ENCODE assay signal across 8 cellular contexts in genomic region chr15:62059108-62059817, GRCh38. TPM values are rescaled to one million over a fixed set of nuclear protein-coding genes. Genes with fewer than 3 reads are reported as not detected.
A peak's percentile ranks its signal among the peaks of the same experiment; 100 is the strongest.
DNase-seq lines count a peak whose midpoint lies in the region; ATAC-seq and TF ChIP-seq lines count a peak whose summit lies in the region.

No MANE protein-coding gene starts in this region.

- peaks cover 5% of the 10 kb centered on the region for H3K79me1 ChIP-seq in mesenchymal stem cell (replicated peaks; ENCODE audit: low read length, poor library complexity, severe bottlenecking)

- WGBS in mesenchymal stem cell = 20% methylated on average over 9 of the region's 13 CpGs

- peak overlapping the region; percentile 90 to 100 (median 96) for H3K4me3 Mint-ChIP-seq in CD4-positive, alpha-beta memory T cell
- H3K4me3 Mint-ChIP-seq in brain = peak overlapping the region; percentile 94 to 98 (median 97)

- no peaks in the 10 kb centered on the region for H3K27me3 Mint-ChIP-seq in CD4-positive, alpha-beta memory T cell
- H3K27me3 Mint-ChIP-seq in brain = peaks cover 43% of the 10 kb centered on the region

- POLR2A ChIA-PET in CD4-positive, alpha-beta memory T cell (lab: Charles Lee; ENCODE audit: partially characterized antibody) = interaction anchor here (0.7 to 2.4 kb wide), 4 partner anchors 9 to 32 kb away, joined by 4 to 12 read pairs (median 7); no protein-coding TSS in a partner anchor

- peaks cover 7 to 17% of the 10 kb centered on the region in 2 donors for H3K36me3 Mint-ChIP-seq in CD4-positive, alpha-beta memory T cell
- peaks cover 20% of the 10 kb centered on the region for H3K36me3 Mint-ChIP-seq in brain

- H3K36me3 ChIP-seq in CD4-positive, alpha-beta memory T cell (ENCODE audit: insufficient read depth, low read length) = no peaks in the 10 kb centered on the region
- H3K36me3 ChIP-seq in mesenchymal stem cell (ENCODE audit: control insufficient read depth in 1 of 2, insufficient read depth in 2 of 2, low read depth in 1 of 2, low read length in 2 of 2) = no peaks in the 10 kb centered on the region

- H2BK120ac ChIP-seq in mesenchymal stem cell (ENCODE audit: low read depth, low read length) = no peak overlapping the region

- H3K9me3 Mint-ChIP-seq in CD4-positive, alpha-beta memory T cell = no peaks in the 10 kb centered on the region
- H3K9me3 Mint-ChIP-seq in brain = peaks cover 0 to 3% (median 0%) of the 10 kb centered on the region in 5 experiments

- no peak for TF ChIP-seq CTCF in LNCaP clone FGC (IDR thresholded peaks at IDR 0.05; ENCODE audit: control insufficient read depth, extremely low read depth, insufficient read depth)
- no peak for TF ChIP-seq CTCF in brain (conservative IDR thresholded peaks at IDR 0.05)

- no peak overlapping the region for H3K4ac ChIP-seq in mesenchymal stem cell (ENCODE audit: low read depth in 1 of 2, low read length in 2 of 2)

- no peak overlapping the region for H2AK5ac ChIP-seq in mesenchymal stem cell (ENCODE audit: low read length, severe bottlenecking)

- peaks cover 48% of the 10 kb centered on the region for H3K4me1 ChIP-seq in CD4-positive, alpha-beta memory T cell (ENCODE audit: insufficient read depth, low read length)
- peaks cover 5% of the 10 kb centered on the region for H3K4me1 ChIP-seq in mesenchymal stem cell (ENCODE audit: control insufficient read depth, insufficient read depth, low read depth, low read length)

- H2AFZ ChIP-seq in mesenchymal stem cell (ENCODE audit: low read depth, low read length) = peak overlapping the region; percentile 90

- no peak overlapping the region for H4K8ac ChIP-seq in mesenchymal stem cell (ENCODE audit: low read length)

- H3K14ac ChIP-seq in mesenchymal stem cell (ENCODE audit: low read length in 2 of 2) = peak overlapping the region in 1 of 2 experiments; percentile 68

- H3K9me3 ChIP-seq in CD4-positive, alpha-beta memory T cell (ENCODE audit: control insufficient read depth in 1 of 2, low read length in 2 of 2) = no peaks in the 10 kb centered on the region
- H3K9me3 ChIP-seq in mesenchymal stem cell (ENCODE audit: control insufficient read depth, low read length) = no peaks in the 10 kb centered on the region

- no peak overlapping the region for H2BK5ac ChIP-seq in mesenchymal stem cell (ENCODE audit: low read depth, low read length, poor library complexity, severe bottlenecking)

- ATAC-seq in GM18511 (IDR thresholded peaks at IDR 0.05; ENCODE audit: unreplicated experiment) (no peak), HG02588 (IDR thresholded peaks at IDR 0.05; ENCODE audit: unreplicated experiment) (no peak), GM21447 (IDR thresholded peaks at IDR 0.05; ENCODE audit: unreplicated experiment) (no peak)

- no peak overlapping the region for H2BK15ac ChIP-seq in mesenchymal stem cell (ENCODE audit: low read depth, poor library complexity, severe bottlenecking)

- H4K91ac ChIP-seq in mesenchymal stem cell (ENCODE audit: low read length) = no peak overlapping the region

- H3K23ac ChIP-seq in mesenchymal stem cell (ENCODE audit: low read length in 2 of 2) = no peak overlapping the region

- peak overlapping the region; percentile 88 for H3K9ac ChIP-seq in mesenchymal stem cell (ENCODE audit: low read length)

- peaks cover 35 to 75% (median 58%) of the 10 kb centered on the region in 4 donors for H3K4me1 Mint-ChIP-seq in CD4-positive, alpha-beta memory T cell
- H3K4me1 Mint-ChIP-seq in brain = peaks cover 48% of the 10 kb centered on the region

- peak overlapping the region in 1 of 2 experiments; percentile 1 for H3K18ac ChIP-seq in mesenchymal stem cell (ENCODE audit: low read depth in 1 of 2, low read length in 2 of 2)

- no peaks in the 10 kb centered on the region for H3K27me3 ChIP-seq in CD4-positive, alpha-beta memory T cell (ENCODE audit: insufficient read depth, low read length)
- H3K27me3 ChIP-seq in mesenchymal stem cell (ENCODE audit: control insufficient read depth in 1 of 2, insufficient read depth in 1 of 2, low read length in 2 of 2) = no peaks in the 10 kb centered on the region

- CTCF ChIA-PET in CD4-positive, alpha-beta memory T cell (lab: Charles Lee; ENCODE audit: partially characterized antibody) = interaction anchor here (1.2 to 3.7 kb wide), 4 partner anchors 12 to 74 kb away, joined by 3 to 39 read pairs (median 11); no protein-coding TSS in a partner anchor

- no peak overlapping the region for H2BK12ac ChIP-seq in mesenchymal stem cell (ENCODE audit: low read length in 2 of 2)

- peak overlapping the region; percentile 67 for H3K4me2 ChIP-seq in mesenchymal stem cell (ENCODE audit: low read length, poor library complexity, severe bottlenecking)

- H3K4me3 ChIP-seq in CD4-positive, alpha-beta memory T cell (ENCODE audit: low read length in 2 of 2) = peak overlapping the region; percentile 65 to 94
- H3K4me3 ChIP-seq in LNCaP clone FGC (ENCODE audit: low read depth, low read length) (peak overlapping the region; percentile 83), mesenchymal stem cell (ENCODE audit: insufficient read depth in 1 of 2, low read depth in 1 of 2, low read length in 2 of 2) (peak overlapping the region; percentile 83 to 96)

- H3K27ac ChIP-seq in CD4-positive, alpha-beta memory T cell (ENCODE audit: low read depth, low read length) = peak overlapping the region; percentile 83
- peak overlapping the region; percentile 7 for H3K27ac ChIP-seq in mesenchymal stem cell (ENCODE audit: low read length, poor library complexity, severe bottlenecking)

- DNase-seq in CD4-positive, alpha-beta memory T cell = no peak
- DNase-seq in LNCaP clone FGC (ENCODE audit: low read depth) (no peak), mesenchymal stem cell (peak; percentile 42), NCI-H82 treated with DMSO at 0.1 percent for 48 hours (lab: John Stamatoyannopoulos, UW; ENCODE audit: unreplicated experiment) (no peak)

- intact Hi-C loops in CD4-positive, alpha-beta memory T cell (cut with micrococcal nuclease) = no loop called here

- H3K27ac Mint-ChIP-seq in CD4-positive, alpha-beta memory T cell = peak overlapping the region; percentile 95 to 99 (median 97)
- H3K27ac Mint-ChIP-seq in brain = peak overlapping the region; percentile 42 to 96 (median 94)

RNA-seq across cellular contexts. Expression of gene VPS13C, which starts 1.0 kb away (rescaled TPM):
- total RNA-seq in CD4-positive, alpha-beta memory T cell = 100 to 1,000 TPM; 144 to 148 TPM
- 10 to 100 TPM; 10.6 to 20.5 TPM for polyA plus RNA-seq in CD4-positive, alpha-beta memory T cell
- polyA plus RNA-seq in brain (ENCODE audit: insufficient read depth, low read depth, low replicate concordance) = 2.4 TPM
- 14.8 TPM for polyA plus RNA-seq in mesenchymal stem cell (2013, experiment 1 of 2)
- 14.0 TPM for polyA plus RNA-seq in mesenchymal stem cell (2013, experiment 2 of 2)

RNA-seq across cellular contexts. Expression of gene C2CD4A, which starts 7.5 kb away (rescaled TPM):
- under 1 TPM in 1 of 2 experiments, not detected in 1; 0.11 TPM for total RNA-seq in CD4-positive, alpha-beta memory T cell
- polyA plus RNA-seq in CD4-positive, alpha-beta memory T cell = under 1 TPM in 1 of 2 donors, not detected in 1; 0.08 TPM
- polyA plus RNA-seq in brain (ENCODE audit: insufficient read depth, low read depth, low replicate concordance) = 0.24 TPM
- polyA plus RNA-seq in mesenchymal stem cell (2013, experiment 1 of 2) = not detected
- polyA plus RNA-seq in mesenchymal stem cell (2013, experiment 2 of 2) = not detected
